Comparison of ENCODE assay signal across 12 cellular contexts in genomic region chr15:57432141-57432701, GRCh38. TPM values are rescaled to one million over a fixed set of nuclear protein-coding genes. Genes with fewer than 3 reads are reported as not detected.
DNase-seq lines count a peak whose midpoint lies in the region; ATAC-seq and TF ChIP-seq lines count a peak whose summit lies in the region.
"Had no signal": no experiment of that assay in that cellular context is flagged by ENCODE, and none has a peak within 500 bp of the region (broad histone marks: within the 10 kb centered on the region; RNA-seq: fewer than 3 reads in every experiment).

No MANE protein-coding gene starts in this region.

- intact Hi-C loops in A673 (cut with micrococcal nuclease; ENCODE audit: unreplicated experiment): no loop called here

- H3K36me3 ChIP-seq in A673 (ENCODE audit: insufficient read depth, low read length, poor library complexity, severe bottlenecking): no peaks in the 10 kb centered on the region
- H3K36me3 ChIP-seq: ascending aorta, BE2C had no signal

- H3K27ac ChIP-seq in A673 (ENCODE audit: low read depth, low read length, poor library complexity, severe bottlenecking): no peak overlapping the region
- H3K27ac ChIP-seq: ascending aorta had no signal

- DNase-seq in A673 (ENCODE audit: low spot score) (peak; percentile 44), NCI-H1105 treated with DMSO at 0.1 percent for 48 hours (lab: John Stamatoyannopoulos, UW) (peak; percentile 92), dermis blood vessel endothelial cell (peak; percentile 51), iPS-NIHi11 (ENCODE audit: low spot score) (peak; percentile 59), NOMO-1 treated with dmso at 0.1 percent for 144 hours (lab: John Stamatoyannopoulos, UW; ENCODE audit: unreplicated experiment) (no peak)
- DNase-seq in activated T-cell treated with anti-CD3 and anti-CD28 coated beads, Interleukin-2, amount 50 U/mL, for 48 hours: no peak
- DNase-seq: BE2C, naive B cell had no signal

- POLR2A ChIA-PET in A673 (lab: Charles Lee; ENCODE audit: low non-redundant PET): interaction anchor here (0.7 kb wide), 1 partner anchor 15 kb away, joined by 3 read pairs; no protein-coding TSS in a partner anchor

- H3K9me3 ChIP-seq in A673 (ENCODE audit: low read depth, low read length, poor library complexity, severe bottlenecking): no peaks in the 10 kb centered on the region
- H3K9me3 ChIP-seq: ascending aorta, BE2C had no signal

- H3K4me3 ChIP-seq in A673 (ENCODE audit: low read depth, low read length, poor library complexity, severe bottlenecking): no peak overlapping the region
- H3K4me3 ChIP-seq: ascending aorta had no signal

- no peaks in the 10 kb centered on the region for H3K4me1 ChIP-seq in A673 (ENCODE audit: insufficient read depth, low read length, poor library complexity, severe bottlenecking)
- H3K4me1 ChIP-seq: BE2C had no signal

- CTCF ChIA-PET in A673 (lab: Charles Lee): no interaction called here

- no peak for ATAC-seq in GM18519 (IDR thresholded peaks at IDR 0.05; ENCODE audit: low FRiP score, unreplicated experiment)
- ATAC-seq in GM21447 (IDR thresholded peaks at IDR 0.05; ENCODE audit: unreplicated experiment): no peak

- TF ChIP-seq CTCF in A673 (conservative IDR thresholded peaks at IDR 0.05; ENCODE audit: low read depth, low read length): no peak

- H3K27me3 ChIP-seq in A673 (replicated peaks; ENCODE audit: insufficient read depth, low read depth, low read length, poor library complexity): no peaks in the 10 kb centered on the region
- H3K27me3 ChIP-seq: ascending aorta had no signal

- BruUV-seq in A673 (replicated peaks; lab: Mats Ljungman, UMichigan): no TSS peak

RNA-seq across cellular contexts. Expression of gene CGNL1, which starts 55.9 kb away (rescaled TPM):
- total RNA-seq in A673 (2021): 0.58 and 1.1 TPM in 2 replicates
- total RNA-seq in dermis blood vessel endothelial cell: 16.3 and 21.1 TPM in 2 replicates
- total RNA-seq: T-helper 1 cell treated with Interleukin-12 subunit alpha and Interleukin-12 subunit beta and Interleukin-4 antibody, amounts not matched to agents 30 ng/mL and 1 ng/mL, for 36 hours had no signal

Comparison
In these comparisons a context has a peak if more than half of its experiments do, and no peak if none do; other contexts are left out.
1. DNase-seq: peak in A673 (single experiment), NCI-H1105 treated with DMSO at 0.1 percent for 48 hours (single experiment), dermis blood vessel endothelial cell (single experiment) and iPS-NIHi11 (single experiment); none in NOMO-1 treated with dmso at 0.1 percent for 144 hours (single experiment) and activated T-cell treated with anti-CD3 and anti-CD28 coated beads, Interleukin-2, amount 50 U/mL, for 48 hours (0 of 2).